Comparison of ENCODE assay signal across 9 cellular contexts in the genomic region with DNA sequence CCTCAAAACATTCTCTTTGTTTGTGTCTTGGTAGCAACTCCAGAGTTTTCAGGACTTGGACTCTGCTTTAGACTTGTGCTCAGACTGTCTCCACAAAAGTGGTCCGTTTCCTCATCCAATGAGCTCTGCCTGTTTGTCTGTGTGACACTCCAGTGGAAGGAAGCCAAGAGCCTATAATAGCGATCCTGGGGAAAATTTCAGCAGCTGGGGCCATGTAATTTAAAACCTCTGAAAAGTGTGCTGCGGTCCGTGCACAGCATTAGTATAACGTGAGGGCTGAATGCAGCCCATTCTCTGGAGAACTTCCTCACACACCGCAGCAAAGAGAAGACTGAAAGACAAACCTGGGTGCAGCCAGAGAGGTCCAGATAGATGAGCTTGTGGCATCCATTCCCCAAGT. TPM values are rescaled to one million over a fixed set of nuclear protein-coding genes. Genes with fewer than 3 reads are reported as not detected.
DNase-seq lines count a peak whose midpoint lies in the region; ATAC-seq and TF ChIP-seq lines count a peak whose summit lies in the region.
"Had no signal": no experiment of that assay in that cellular context is flagged by ENCODE, and none has a peak within 500 bp of the region (broad histone marks: within the 10 kb centered on the region; RNA-seq: fewer than 3 reads in every experiment).

A gene with protein sequence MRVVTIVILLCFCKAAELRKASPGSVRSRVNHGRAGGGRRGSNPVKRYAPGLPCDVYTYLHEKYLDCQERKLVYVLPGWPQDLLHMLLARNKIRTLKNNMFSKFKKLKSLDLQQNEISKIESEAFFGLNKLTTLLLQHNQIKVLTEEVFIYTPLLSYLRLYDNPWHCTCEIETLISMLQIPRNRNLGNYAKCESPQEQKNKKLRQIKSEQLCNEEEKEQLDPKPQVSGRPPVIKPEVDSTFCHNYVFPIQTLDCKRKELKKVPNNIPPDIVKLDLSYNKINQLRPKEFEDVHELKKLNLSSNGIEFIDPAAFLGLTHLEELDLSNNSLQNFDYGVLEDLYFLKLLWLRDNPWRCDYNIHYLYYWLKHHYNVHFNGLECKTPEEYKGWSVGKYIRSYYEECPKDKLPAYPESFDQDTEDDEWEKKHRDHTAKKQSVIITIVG (plus strand): TSS at position 259 of the 400 bp plus-strand sequence. CDS start 20,914 bp downstream, outside the sequence.

- in situ Hi-C loops in gastrocnemius medialis (cut with MboI; ENCODE audit: low sequenced_read_pairs in 4 of 4) = no loop called here

- H3K9me3 ChIP-seq in gastroesophageal sphincter = no peaks in the 10 kb centered on the region
- no peaks in the 10 kb centered on the region for H3K9me3 ChIP-seq in gastrocnemius medialis

- H3K4me1 ChIP-seq in gastroesophageal sphincter (peaks cover 0 to 55% (median 0%) of the 10 kb centered on the region in 3 donors), gastrocnemius medialis (peaks cover 18% of the 10 kb centered on the region in 2 donors)

- ATAC-seq in gastroesophageal sphincter (peak; percentile 15), gastrocnemius medialis (peak in 1 of 2 donors; percentile 36), GM18511 (IDR thresholded peaks at IDR 0.05; ENCODE audit: unreplicated experiment) (no peak), HG03520 (IDR thresholded peaks at IDR 0.05; ENCODE audit: unreplicated experiment) (no peak)
- ATAC-seq: stimulated activated naive CD8-positive, alpha-beta T cell treated with anti-CD3 and anti-CD28 coated beads, Interleukin-15, amount 100 ng/mL, for 72 hours had no signal

- no peaks in the 10 kb centered on the region for H3K36me3 Mint-ChIP-seq in activated CD4-positive, alpha-beta T cell treated with anti-CD3 and anti-CD28 coated beads, Interleukin-2, amount 10 ng/mL, durations not matched to agents 7 days and 5 days (ENCODE audit: low read depth)

- no peaks in the 10 kb centered on the region for H3K27me3 Mint-ChIP-seq in activated CD4-positive, alpha-beta T cell treated with anti-CD3 and anti-CD28 coated beads, Interleukin-2, amount 10 ng/mL, durations not matched to agents 7 days and 5 days
- H3K27me3 Mint-ChIP-seq: stimulated activated naive CD8-positive, alpha-beta T cell treated with anti-CD3 and anti-CD28 coated beads, Interleukin-15, amount 100 ng/mL, for 72 hours had no signal

- no peak for TF ChIP-seq EP300 in gastroesophageal sphincter (IDR thresholded peaks at IDR 0.05)

- no peak within 1 kb of the TSS for H3K4me3 Mint-ChIP-seq in activated CD4-positive, alpha-beta T cell treated with anti-CD3 and anti-CD28 coated beads, Interleukin-2, amount 10 ng/mL, durations not matched to agents 7 days and 5 days
- H3K4me3 Mint-ChIP-seq: stimulated activated naive CD8-positive, alpha-beta T cell treated with anti-CD3 and anti-CD28 coated beads, Interleukin-15, amount 100 ng/mL, for 72 hours had no signal

- H3K9me3 Mint-ChIP-seq in activated CD4-positive, alpha-beta T cell treated with anti-CD3 and anti-CD28 coated beads, Interleukin-2, amount 10 ng/mL, durations not matched to agents 7 days and 5 days = no peaks in the 10 kb centered on the region

- POLR2A ChIA-PET in activated CD4-positive, alpha-beta T cell treated with anti-CD3 and anti-CD28 coated beads, Interleukin-2, amount 10 ng/mL, durations not matched to agents 7 days and 5 days (lab: Charles Lee) = no interaction called here

- DNase-seq in H4 (ENCODE audit: low spot score) = peak; percentile 87
- DNase-seq in NCI-H526 treated with DMSO at 0.1 percent for 48 hours (lab: John Stamatoyannopoulos, UW) = peak; percentile 82
- no peak for DNase-seq in gastrocnemius medialis
- no peak for DNase-seq in foreskin melanocyte
- DNase-seq in activated CD4-positive, alpha-beta T cell treated with anti-CD3 and anti-CD28 coated beads, Interleukin-2, amount 10 ng/mL, durations not matched to agents 7 days and 5 days = no peak
- DNase-seq: stimulated activated naive CD8-positive, alpha-beta T cell treated with anti-CD3 and anti-CD28 coated beads, Interleukin-15, amount 100 ng/mL, for 72 hours had no signal

- H3K36me3 ChIP-seq in gastroesophageal sphincter (no peaks in the 10 kb centered on the region), gastrocnemius medialis (no peaks in the 10 kb centered on the region)

- H3K27ac ChIP-seq in gastroesophageal sphincter (peak within 1 kb of the TSS in 2 of 4 donors; percentile 64 to 72), gastrocnemius medialis (peak within 1 kb of the TSS in 1 of 4 donors; percentile 35)

- H3K4me1 Mint-ChIP-seq in activated CD4-positive, alpha-beta T cell treated with anti-CD3 and anti-CD28 coated beads, Interleukin-2, amount 10 ng/mL, durations not matched to agents 7 days and 5 days = peaks cover 2% of the 10 kb centered on the region

- H3K27ac Mint-ChIP-seq in activated CD4-positive, alpha-beta T cell treated with anti-CD3 and anti-CD28 coated beads, Interleukin-2, amount 10 ng/mL, durations not matched to agents 7 days and 5 days = no peak within 1 kb of the TSS
- H3K27ac Mint-ChIP-seq: stimulated activated naive CD8-positive, alpha-beta T cell treated with anti-CD3 and anti-CD28 coated beads, Interleukin-15, amount 100 ng/mL, for 72 hours had no signal

- H3K4me3 ChIP-seq in gastroesophageal sphincter = peak within 1 kb of the TSS; percentile 4 to 36
- peak within 1 kb of the TSS; percentile 21 to 36 (median 29) for H3K4me3 ChIP-seq in gastrocnemius medialis

- intact Hi-C loops in gastrocnemius medialis (cut with DNase I; ENCODE audit: low total_unique reads) = no loop called here

- TF ChIP-seq CTCF in gastroesophageal sphincter (IDR thresholded peaks at IDR 0.05) = no peak
- no peak for TF ChIP-seq CTCF in gastrocnemius medialis (IDR thresholded peaks at IDR 0.05 in 4 of 5, conservative IDR thresholded peaks at IDR 0.05 in 1 of 5)

- CTCF ChIA-PET in activated CD4-positive, alpha-beta T cell treated with anti-CD3 and anti-CD28 coated beads, Interleukin-2, amount 10 ng/mL, durations not matched to agents 7 days and 5 days (lab: Charles Lee) = no interaction called here

- 0 to 10% methylated on average over 2 to 3 of the region's 6 CpGs for WGBS in gastroesophageal sphincter (ENCODE audit: low coverage in 1 of 2), 2 donors

- H3K27me3 ChIP-seq in gastroesophageal sphincter (no peaks in the 10 kb centered on the region), gastrocnemius medialis (no peaks in the 10 kb centered on the region)

- no peak for TF ChIP-seq POLR2A in gastroesophageal sphincter (IDR thresholded peaks at IDR 0.05)
- no peak for TF ChIP-seq POLR2A in gastrocnemius medialis (IDR thresholded peaks at IDR 0.05)

RNA-seq across cellular contexts. Expression of the gene that starts here (rescaled TPM):
- total RNA-seq in H4 (2014; rRNA removed; shearing (Covaris generic)) = 20.2 and 20.8 TPM in 2 replicates
- total RNA-seq in gastroesophageal sphincter (1 to 10 TPM; 1.5 to 7.6 (median 3.1) TPM), gastrocnemius medialis (1 to 10 TPM in 2 of 4 donors, under 1 TPM in 1, not detected in 1; 0.62 to 2.5 (median 1.6) TPM)
- total RNA-seq in activated CD4-positive, alpha-beta T cell treated with anti-CD3 and anti-CD28 coated beads, Interleukin-2, amount 10 ng/mL, durations not matched to agents 7 days and 5 days = under 1 TPM; 0.30 to 0.58 TPM

Comparison
In these comparisons a context has a peak if more than half of its experiments do, and no peak if none do; other contexts are left out.
1. DNase-seq: peak in H4 (single experiment) and NCI-H526 treated with DMSO at 0.1 percent for 48 hours (single experiment); none in gastrocnemius medialis (0 of 2), foreskin melanocyte (single experiment) and activated CD4-positive, alpha-beta T cell treated with anti-CD3 and anti-CD28 coated beads, Interleukin-2, amount 10 ng/mL, durations not matched to agents 7 days and 5 days (single experiment).